In genomic region chr2:70463997-70464396, GRCh38 we compare ENCODE assay signal across 19 cellular contexts.
A peak's percentile ranks its signal among the peaks of the same experiment; 100 is the strongest.
DNase-seq lines count a peak whose midpoint lies in the region; ATAC-seq, FAIRE-seq and TF ChIP-seq lines count a peak whose summit lies in the region.
"Had no signal": no experiment of that assay in that cellular context is flagged by ENCODE, and none has a peak within 500 bp of the region (broad histone marks: within the 10 kb centered on the region; RNA-seq: fewer than 3 reads in every experiment).

No MANE protein-coding gene starts in this region.

- no peaks in the 10 kb centered on the region for H3K27me3 Mint-ChIP-seq in Calu3 (ENCODE audit: unreplicated experiment)
- H3K27me3 Mint-ChIP-seq in naive thymus-derived CD4-positive, alpha-beta T cell = peaks cover 0 to 17% (median 0%) of the 10 kb centered on the region in 5 donors
- H3K27me3 Mint-ChIP-seq: CD4-positive, alpha-beta memory T cell had no signal

- H3K4me1 Mint-ChIP-seq in Calu3 (ENCODE audit: low read depth, unreplicated experiment) = peaks cover 16% of the 10 kb centered on the region
- H3K4me1 Mint-ChIP-seq in naive thymus-derived CD4-positive, alpha-beta T cell = peaks cover 0 to 7% (median 2%) of the 10 kb centered on the region in 7 donors
- H3K4me1 Mint-ChIP-seq: CD4-positive, alpha-beta memory T cell had no signal

- H3K4me3 ChIP-seq in body of pancreas (no peak overlapping the region), small intestine (ENCODE audit: low read depth in 1 of 2, low read length in 2 of 2) (no peak overlapping the region)
- H3K4me3 ChIP-seq in naive thymus-derived CD4-positive, alpha-beta T cell (ENCODE audit: low read length) = no peak overlapping the region
- H3K4me3 ChIP-seq: A549, GM12878, K562 had no signal

- H3K36me3 Mint-ChIP-seq in Calu3 (ENCODE audit: insufficient read depth, unreplicated experiment) = peaks cover 16% of the 10 kb centered on the region
- peaks cover 0 to 13% (median 0%) of the 10 kb centered on the region in 5 donors for H3K36me3 Mint-ChIP-seq in naive thymus-derived CD4-positive, alpha-beta T cell

- H3K27me3 ChIP-seq in body of pancreas (no peaks in the 10 kb centered on the region), small intestine (ENCODE audit: control insufficient read depth in 2 of 2, insufficient read depth in 2 of 2, low read length in 2 of 2) (no peaks in the 10 kb centered on the region)
- H3K27me3 ChIP-seq in naive thymus-derived CD4-positive, alpha-beta T cell (ENCODE audit: control insufficient read depth in 2 of 2, insufficient read depth in 2 of 2, low read length in 2 of 2) = no peaks in the 10 kb centered on the region
- H3K27me3 ChIP-seq: BE2C had no signal

- peaks cover 15% of the 10 kb centered on the region for H3K4me1 ChIP-seq in body of pancreas
- no peaks in the 10 kb centered on the region for H3K4me1 ChIP-seq in small intestine (ENCODE audit: control insufficient read depth in 2 of 2, insufficient read depth in 1 of 2, low read depth in 1 of 2, low read length in 1 of 2)
- H3K4me1 ChIP-seq in naive thymus-derived CD4-positive, alpha-beta T cell (ENCODE audit: control insufficient read depth in 2 of 2, insufficient read depth in 2 of 2, low read length in 2 of 2) = no peaks in the 10 kb centered on the region
- H3K4me1 ChIP-seq: BE2C had no signal

- POLR2A ChIA-PET in naive thymus-derived CD4-positive, alpha-beta T cell (lab: Charles Lee) = no interaction called here

- CTCF ChIA-PET in Calu3 (lab: Charles Lee) = no interaction called here
- CTCF ChIA-PET in naive thymus-derived CD4-positive, alpha-beta T cell (lab: Charles Lee) = no interaction called here

- no peaks in the 10 kb centered on the region for H3K9me3 Mint-ChIP-seq in Calu3 (ENCODE audit: low read depth, unreplicated experiment)
- peaks cover 0 to 3% (median 0%) of the 10 kb centered on the region in 11 donors for H3K9me3 Mint-ChIP-seq in naive thymus-derived CD4-positive, alpha-beta T cell
- H3K9me3 Mint-ChIP-seq: HFFc6 had no signal

- TF ChIP-seq POLR2A in body of pancreas (IDR thresholded peaks at IDR 0.05) = no peak

- intact Hi-C loops in Calu3 (cut with micrococcal nuclease; ENCODE audit: unreplicated experiment) = no loop called here
- intact Hi-C loops in body of pancreas (cut with DNase I) = no loop called here
- intact Hi-C loops in naive thymus-derived CD4-positive, alpha-beta T cell (cut with micrococcal nuclease) = no loop called here

- H3K36me3 ChIP-seq in body of pancreas (replicated peaks in 1 of 2; ENCODE audit: insufficient read depth in 1 of 2, low read depth in 2 of 2) (no peaks in the 10 kb centered on the region), small intestine (ENCODE audit: control insufficient read depth in 2 of 2, insufficient read depth in 2 of 2, low read length in 2 of 2) (no peaks in the 10 kb centered on the region)
- no peaks in the 10 kb centered on the region for H3K36me3 ChIP-seq in naive thymus-derived CD4-positive, alpha-beta T cell (ENCODE audit: control insufficient read depth in 2 of 3, insufficient read depth in 3 of 3, low read length in 3 of 3)
- H3K36me3 ChIP-seq: BE2C had no signal

- peak overlapping the region; percentile 42 for H3K27ac Mint-ChIP-seq in Calu3 (ENCODE audit: unreplicated experiment)
- H3K27ac Mint-ChIP-seq in naive thymus-derived CD4-positive, alpha-beta T cell = no peak overlapping the region
- H3K27ac Mint-ChIP-seq: HFFc6 had no signal

- H3K27ac ChIP-seq in body of pancreas (no peak overlapping the region), small intestine (ENCODE audit: low read depth in 1 of 2, low read length in 1 of 2) (no peak overlapping the region)
- no peak overlapping the region for H3K27ac ChIP-seq in naive thymus-derived CD4-positive, alpha-beta T cell (ENCODE audit: low read depth, low read length)
- H3K27ac ChIP-seq: A549, C4-2B had no signal

- ATAC-seq in body of pancreas (peak; percentile 35), GM18909 (IDR thresholded peaks at IDR 0.05; ENCODE audit: poor library complexity, unreplicated experiment) (no peak)
- no peak for ATAC-seq in naive thymus-derived CD4-positive, alpha-beta T cell
- ATAC-seq: A549, GM12878, K562 had no signal

- no TSS peak for BruUV-seq in Calu3 (replicated peaks; lab: Mats Ljungman, UMichigan)

- TF ChIP-seq CTCF in Calu3 (IDR thresholded peaks at IDR 0.05; ENCODE audit: unreplicated experiment) (no peak), body of pancreas (IDR thresholded peaks at IDR 0.05) (no peak)

- WGBS in body of pancreas, 2 donors = 46 to 48% methylated on average over 3 to 4 of the region's 4 CpGs
- WGBS in small intestine, 3 donors = 38 to 67% (median 55%) methylated on average over 4 of the region's 4 CpGs

- no peak for FAIRE-seq in small intestine (lab: Jason Lieb, UNC)
- FAIRE-seq: A549, D721Med, GM12878, H1, HTR-8/SVneo, K562 had no signal

- H3K4me3 Mint-ChIP-seq in Calu3 (ENCODE audit: low read depth, unreplicated experiment) = no peak overlapping the region
- no peak overlapping the region for H3K4me3 Mint-ChIP-seq in naive thymus-derived CD4-positive, alpha-beta T cell
- H3K4me3 Mint-ChIP-seq: CD4-positive, alpha-beta memory T cell; HFFc6 had no signal

- no peaks in the 10 kb centered on the region for H3K9me3 ChIP-seq in body of pancreas
- no peaks in the 10 kb centered on the region for H3K9me3 ChIP-seq in small intestine (ENCODE audit: control insufficient read depth, low read depth)
- no peaks in the 10 kb centered on the region for H3K9me3 ChIP-seq in naive thymus-derived CD4-positive, alpha-beta T cell (ENCODE audit: control insufficient read depth in 2 of 3, low read length in 3 of 3)
- H3K9me3 ChIP-seq: A549, BE2C had no signal

- DNase-seq in Calu3 (peak; percentile 59), DMS79 (lab: John Stamatoyannopoulos, UW) (peak; percentile 46), body of pancreas (peak; percentile 15 to 40 (median 32)), small intestine (peak; percentile 23), NCI-H1930 (lab: John Stamatoyannopoulos, UW) (no peak)
- no peak for DNase-seq in naive thymus-derived CD4-positive, alpha-beta T cell
- DNase-seq: BE2C; CD4-positive, alpha-beta memory T cell; DMS153; HCEC 1CT; HFFc6 had no signal

Comparison
In these comparisons a context has a peak if more than half of its experiments do, and no peak if none do; other contexts are left out.
1. DNase-seq: peak in Calu3 (single experiment), DMS79 (single experiment), body of pancreas (4 of 4) and small intestine (single experiment); none in naive thymus-derived CD4-positive, alpha-beta T cell (0 of 9) and NCI-H1930 (0 of 2).